Comparison of ENCODE assay signal across 15 cellular contexts in the genomic region with DNA sequence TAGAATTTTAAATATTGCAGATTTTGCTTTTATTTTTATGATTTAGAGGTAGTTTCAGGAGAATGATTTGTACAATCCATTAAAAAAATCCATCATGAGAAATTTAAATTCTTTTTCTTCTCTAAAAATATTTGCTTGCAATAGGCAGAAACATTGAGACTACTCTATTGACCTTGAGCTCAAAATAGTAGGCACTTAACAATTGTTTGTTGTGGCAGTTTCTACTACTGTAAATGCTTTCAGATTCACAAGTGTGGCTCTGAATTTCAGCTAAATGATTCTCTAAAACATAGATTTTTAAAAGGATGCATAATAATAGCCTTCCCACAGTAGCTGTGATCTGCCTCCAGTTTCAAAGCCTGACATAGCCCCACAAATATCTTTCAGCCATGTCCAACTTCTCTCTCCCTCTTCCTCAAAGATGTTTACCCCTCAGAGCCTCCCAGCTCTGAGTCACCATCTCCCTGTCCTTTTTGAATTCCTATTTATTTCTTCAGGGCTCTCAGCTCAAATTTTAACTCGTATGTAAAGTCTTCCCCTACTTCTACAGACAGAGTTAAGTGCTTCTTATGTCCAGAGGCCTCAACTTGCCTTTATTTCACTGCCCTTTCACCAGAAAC.
DNase-seq lines count a peak whose midpoint lies in the region.
"Had no signal": no experiment of that assay in that cellular context is flagged by ENCODE, and none has a peak within 500 bp of the region (broad histone marks: within the 10 kb centered on the region; RNA-seq: fewer than 3 reads in every experiment).

No MANE protein-coding gene starts in this region.

- H3K4me3 ChIP-seq in neuronal stem cell (ENCODE audit: low read length in 2 of 2), result no peak overlapping the region
- H3K4me3 ChIP-seq: ascending aorta, skin epidermis had no signal

- peak overlapping the region; percentile 54 for H2AFZ ChIP-seq in neuronal stem cell (ENCODE audit: low read length)

- H3K79me1 ChIP-seq in neuronal stem cell (ENCODE audit: low read depth, low read length), result no peaks in the 10 kb centered on the region

- WGBS in neuronal stem cell (ENCODE audit: extremely low coverage in 2 of 2, insufficient read length in 2 of 2, insufficient replicate concordance in 1 of 2), 2 donors, result no CpG with 5 or more reads among the region's 1 CpG

- no peak overlapping the region for H4K8ac ChIP-seq in neuronal stem cell (ENCODE audit: low read depth, low read length)

- H3K4me2 ChIP-seq in neuronal stem cell (ENCODE audit: insufficient read depth, low read length, poor library complexity, severe bottlenecking), result no peak overlapping the region

- H3K27ac ChIP-seq in neuronal stem cell (replicated peaks; ENCODE audit: low read length), result no peak overlapping the region
- no peak overlapping the region for H3K27ac ChIP-seq in substantia nigra (ENCODE audit: low read depth, low read length, poor library complexity, severe bottlenecking)
- H3K27ac ChIP-seq: ascending aorta, skin epidermis had no signal

- no peak overlapping the region for H2AK5ac ChIP-seq in neuronal stem cell (ENCODE audit: low read depth, low read length)

- H3K23ac ChIP-seq in neuronal stem cell (ENCODE audit: low read depth, low read length, poor library complexity), result no peak overlapping the region

- H4K91ac ChIP-seq in neuronal stem cell (ENCODE audit: low read depth, low read length, poor library complexity), result no peak overlapping the region

- no peak overlapping the region for H3K9ac ChIP-seq in neuronal stem cell (ENCODE audit: low read depth, low read length, poor library complexity)

- H3K36me3 ChIP-seq in neuronal stem cell (replicated peaks in 1 of 2; ENCODE audit: control insufficient read depth in 2 of 2, insufficient read depth in 2 of 2, low read length in 2 of 2), result no peaks in the 10 kb centered on the region
- H3K36me3 ChIP-seq: ascending aorta had no signal

- H2BK120ac ChIP-seq in neuronal stem cell (ENCODE audit: low read depth, low read length), result no peak overlapping the region

- H3K18ac ChIP-seq in neuronal stem cell (ENCODE audit: low read length), result no peak overlapping the region

- no peak overlapping the region for H3K14ac ChIP-seq in neuronal stem cell (ENCODE audit: low read length)

- H3K4me1 ChIP-seq in neuronal stem cell (ENCODE audit: control insufficient read depth in 2 of 2, insufficient read depth in 1 of 2, low read depth in 1 of 2, low read length in 2 of 2), result peaks cover 0 to 2% of the 10 kb centered on the region in 2 donors
- H3K4me1 ChIP-seq: ascending aorta had no signal

- H3K27me3 ChIP-seq in neuronal stem cell (ENCODE audit: control insufficient read depth in 3 of 3, insufficient read depth in 3 of 3, low read depth in 1 of 3, low read length in 3 of 3), result no peaks in the 10 kb centered on the region
- H3K27me3 ChIP-seq: ascending aorta had no signal

- DNase-seq in ELR (ENCODE audit: low read depth), result peak; percentile 30
- peak; percentile 21 for DNase-seq in NCI-H2227 treated with DMSO at 0.1 percent for 48 hours (lab: John Stamatoyannopoulos, UW)
- peak; percentile 18 for DNase-seq in fibroblast of gingiva (ENCODE audit: low read depth)
- DNase-seq in neuronal stem cell (ENCODE audit: low spot score), result no peak
- DNase-seq in substantia nigra (lab: John Stamatoyannopoulos, UW), result no peak
- no peak for DNase-seq in NCI-H1436 treated with DMSO at 0.1 percent for 48 hours (lab: John Stamatoyannopoulos, UW)
- DNase-seq in C1 segment of cervical spinal cord (lab: John Stamatoyannopoulos, UW), result no peak
- DNase-seq: activated CD4-positive, alpha-beta T cell treated with anti-CD3 and anti-CD28 coated beads for 48 hours; CD8-positive, alpha-beta memory T cell; GF-D8; hippocampal formation; left ventricle myocardium superior; SW 1271 had no signal

- H2BK12ac ChIP-seq in neuronal stem cell (ENCODE audit: low read length), result no peak overlapping the region

- no peak overlapping the region for H3K4ac ChIP-seq in neuronal stem cell (ENCODE audit: low read length)

- peaks cover 0 to 9% of the 10 kb centered on the region in 2 donors for H3K9me3 ChIP-seq in neuronal stem cell (replicated peaks in 1 of 2; ENCODE audit: control insufficient read depth in 2 of 2, insufficient read depth in 1 of 2, low read depth in 1 of 2, low read length in 2 of 2)
- H3K9me3 ChIP-seq: ascending aorta had no signal

- no peak overlapping the region for H2BK15ac ChIP-seq in neuronal stem cell (ENCODE audit: low read length)

- H2BK5ac ChIP-seq in neuronal stem cell (ENCODE audit: low read length), result no peak overlapping the region

Comparison
In these comparisons a context has a peak if more than half of its experiments do, and no peak if none do; other contexts are left out.
1. DNase-seq: peak in ELR (single experiment), NCI-H2227 treated with DMSO at 0.1 percent for 48 hours (single experiment) and fibroblast of gingiva (single experiment); none in neuronal stem cell (single experiment), substantia nigra (0 of 49), NCI-H1436 treated with DMSO at 0.1 percent for 48 hours (single experiment) and C1 segment of cervical spinal cord (0 of 14).